In genomic region chr1:151707541-151708065, GRCh38 we compare ENCODE assay signal across 24 cellular contexts. TPM values are rescaled to one million over a fixed set of nuclear protein-coding genes. Genes with fewer than 3 reads are reported as not detected.
A peak's percentile ranks its signal among the peaks of the same experiment; 100 is the strongest.
DNase-seq lines count a peak whose midpoint lies in the region; ATAC-seq and TF ChIP-seq lines count a peak whose summit lies in the region.
"Had no signal": no experiment of that assay in that cellular context is flagged by ENCODE, and none has a peak within 500 bp of the region (broad histone marks: within the 10 kb centered on the region; RNA-seq: fewer than 3 reads in every experiment).

No MANE protein-coding gene starts in this region.

- H3K9me3 Mint-ChIP-seq in neural progenitor cell: no peaks in the 10 kb centered on the region
- H3K9me3 Mint-ChIP-seq: CD4-positive, CD25-positive, alpha-beta regulatory T cell; CD8-positive, alpha-beta T cell; H9 had no signal

- no peak overlapping the region for H3K27ac ChIP-seq in heart left ventricle
- H3K27ac ChIP-seq in BLaER1 treated with 17β-estradiol and CSF1 and Interleukin-3, amounts not matched to agents 10 nM and 100 nM: peak overlapping the region in 4 of 11 experiments; percentile 62 to 79 (median 74); a peak in 7 of 22 replicates
- no peak overlapping the region for H3K27ac ChIP-seq in neural progenitor cell
- H3K27ac ChIP-seq in temporal lobe (ENCODE audit: low read depth, low read length): peak overlapping the region; percentile 7
- H3K27ac ChIP-seq: A549, C4-2B, GM23248 had no signal

- 90 to 94% (median 92%) methylated on average over 10 to 15 of the region's 15 CpGs for WGBS in heart left ventricle, 4 donors

- DNase-seq in cardiac septum (ENCODE audit: low spot score) (peak; percentile 63), heart left ventricle (no peak), neural progenitor cell (ENCODE audit: low spot score) (no peak), NCI-H2196 treated with DMSO at 0.1 percent for 48 hours (lab: John Stamatoyannopoulos, UW; ENCODE audit: unreplicated experiment) (no peak)
- DNase-seq: 8988T; ACHN; AML-193; BE2C; CD4-positive, CD25-positive, alpha-beta regulatory T cell; CD8-positive, alpha-beta T cell; DMS 273 treated with DMSO at 0.1 percent for 48 hours; DMS79; EL; GDM1; GM23248; H9 had no signal

- peaks cover 8% of the 10 kb centered on the region for H3K36me3 Mint-ChIP-seq in neural progenitor cell
- H3K36me3 Mint-ChIP-seq: CD4-positive, CD25-positive, alpha-beta regulatory T cell; CD8-positive, alpha-beta T cell had no signal

- no peaks in the 10 kb centered on the region for H3F3A ChIP-seq in neural progenitor cell (ENCODE audit: low read depth)

- H3K4me2 ChIP-seq in BLaER1 treated with 17β-estradiol and CSF1 and Interleukin-3, amounts not matched to agents 10 nM and 100 nM: peak overlapping the region in 10 of 11 experiments; percentile 51 to 98 (median 93); a peak in 19 of 22 replicates
- H3K4me2 ChIP-seq in neural progenitor cell: no peak overlapping the region
- H3K4me2 ChIP-seq: A549 had no signal

- H3K4me3 ChIP-seq in heart left ventricle (no peak overlapping the region), neural progenitor cell (no peak overlapping the region)
- no peak overlapping the region for H3K4me3 ChIP-seq in BLaER1 treated with 17β-estradiol and CSF1 and Interleukin-3, amounts not matched to agents 10 nM and 100 nM
- H3K4me3 ChIP-seq: A549, GM12878, GM23248 had no signal

- ATAC-seq in heart left ventricle (no peak), HG03460 (IDR thresholded peaks at IDR 0.05; ENCODE audit: unreplicated experiment) (no peak)
- ATAC-seq: CD8-positive, alpha-beta T cell; GM12878; HCT116 had no signal

- H3K4me1 ChIP-seq in heart left ventricle (no peaks in the 10 kb centered on the region), neural progenitor cell (peaks cover 5% of the 10 kb centered on the region)
- H3K4me1 ChIP-seq in BLaER1 treated with 17β-estradiol and CSF1 and Interleukin-3, amounts not matched to agents 10 nM and 100 nM: peaks cover 36 to 97% (median 95%) of the 10 kb centered on the region in 10 experiments

- peaks cover 0 to 17% (median 0%) of the 10 kb centered on the region in 9 donors for H3K27me3 ChIP-seq in heart left ventricle
- H3K27me3 ChIP-seq in BLaER1 treated with 17β-estradiol and CSF1 and Interleukin-3, amounts not matched to agents 10 nM and 100 nM: no peaks in the 10 kb centered on the region
- no peaks in the 10 kb centered on the region for H3K27me3 ChIP-seq in neural progenitor cell
- H3K27me3 ChIP-seq: BE2C had no signal

- no peak overlapping the region for H3K4me3 Mint-ChIP-seq in neural progenitor cell
- H3K4me3 Mint-ChIP-seq: CD4-positive, CD25-positive, alpha-beta regulatory T cell; CD8-positive, alpha-beta T cell; H9 had no signal

- 0 out of 22 replicates have a peak overlapping the region, but pooled peaks of 2 of the 11 experiments have one; percentile 35 to 67 for H3K9ac ChIP-seq in BLaER1 treated with 17β-estradiol and CSF1 and Interleukin-3, amounts not matched to agents 10 nM and 100 nM
- H3K9ac ChIP-seq in neural progenitor cell: no peak overlapping the region
- H3K9ac ChIP-seq: GM23248 had no signal

- H3K27me3 Mint-ChIP-seq in neural progenitor cell (ENCODE audit: insufficient read depth, low read depth): peaks cover 6% of the 10 kb centered on the region
- H3K27me3 Mint-ChIP-seq: CD4-positive, CD25-positive, alpha-beta regulatory T cell had no signal

- H3K9me3 ChIP-seq in heart left ventricle (no peaks in the 10 kb centered on the region), neural progenitor cell (ENCODE audit: low read depth) (no peaks in the 10 kb centered on the region)
- no peaks in the 10 kb centered on the region for H3K9me3 ChIP-seq in BLaER1 treated with 17β-estradiol and CSF1 and Interleukin-3, amounts not matched to agents 10 nM and 100 nM (replicated peaks in 1 of 11)
- H3K9me3 ChIP-seq: A549, BE2C had no signal

- H3K36me3 ChIP-seq in heart left ventricle (no peaks in the 10 kb centered on the region), neural progenitor cell (no peaks in the 10 kb centered on the region)
- no peaks in the 10 kb centered on the region for H3K36me3 ChIP-seq in BLaER1 treated with 17β-estradiol and CSF1 and Interleukin-3, amounts not matched to agents 10 nM and 100 nM

- H3K4me1 Mint-ChIP-seq in neural progenitor cell: peaks cover 55% of the 10 kb centered on the region

- no peak overlapping the region for H2AFZ ChIP-seq in neural progenitor cell (replicated peaks)
- H2AFZ ChIP-seq: GM23248 had no signal

- H3K79me2 ChIP-seq in neural progenitor cell (ENCODE audit: low read depth): no peaks in the 10 kb centered on the region

- peak overlapping the region; percentile 78 for H3K27ac Mint-ChIP-seq in neural progenitor cell
- H3K27ac Mint-ChIP-seq: CD4-positive, CD25-positive, alpha-beta regulatory T cell; CD8-positive, alpha-beta T cell; H9 had no signal

- no peak for TF ChIP-seq POLR2A in heart left ventricle (IDR thresholded peaks at IDR 0.05)

- no peak for TF ChIP-seq CTCF in heart left ventricle (IDR thresholded peaks at IDR 0.05)
- no peak for TF ChIP-seq CTCF in neural progenitor cell (IDR thresholded peaks at IDR 0.05)

- intact Hi-C loops in cardiac septum (cut with DNase I): no loop called here
- intact Hi-C loops in heart left ventricle (cut with DNase I): no loop called here

- no peaks in the 10 kb centered on the region for H4K20me1 ChIP-seq in BLaER1 treated with 17β-estradiol and CSF1 and Interleukin-3, amounts not matched to agents 10 nM and 100 nM
- H4K20me1 ChIP-seq in neural progenitor cell (ENCODE audit: low read depth): no peaks in the 10 kb centered on the region

RNA-seq across cellular contexts. Expression of gene CELF3, which starts 9.0 kb away (rescaled TPM):
- not detected for total RNA-seq in cardiac septum
- total RNA-seq in heart left ventricle: not detected
- polyA plus RNA-seq in heart left ventricle: not detected
- 0.17 and 1.1 TPM in 2 replicates for total RNA-seq in neural progenitor cell (ENCODE audit: low replicate concordance)
- total RNA-seq in temporal lobe: 52.4 TPM
- total RNA-seq: CD4-positive, CD25-positive, alpha-beta regulatory T cell; CD8-positive, alpha-beta T cell; GM12878; GM23248; H4 had no signal
- polyA plus RNA-seq: A549; CD4-positive, CD25-positive, alpha-beta regulatory T cell; GM23248 had no signal

RNA-seq across cellular contexts. Expression of gene RIIAD1, which starts 13.7 kb away (rescaled TPM):
- 4.3 TPM for total RNA-seq in cardiac septum
- 10 to 100 TPM in 2 of 9 donors, 1 to 10 TPM in 6, not detected in 1; 2.3 to 20.8 (median 6.0) TPM for total RNA-seq in heart left ventricle
- 10 to 100 TPM in 1 of 2 donors, not detected in 1; 13.1 TPM for polyA plus RNA-seq in heart left ventricle
- not detected in 2 replicates for total RNA-seq in neural progenitor cell (ENCODE audit: low replicate concordance)
- 15.2 TPM for total RNA-seq in temporal lobe
- total RNA-seq: CD4-positive, CD25-positive, alpha-beta regulatory T cell; CD8-positive, alpha-beta T cell; GM12878; GM23248; H4 had no signal
- polyA plus RNA-seq: A549; CD4-positive, CD25-positive, alpha-beta regulatory T cell; GM12878 had no signal

RNA-seq across cellular contexts. Expression of gene MRPL9, which starts 55.7 kb away (rescaled TPM):
- total RNA-seq in cardiac septum: 43.2 TPM
- total RNA-seq in heart left ventricle: 10 to 100 TPM; 35.8 to 53.2 (median 46.3) TPM
- polyA plus RNA-seq in heart left ventricle: 10 to 100 TPM; 45.2 to 57.9 TPM
- total RNA-seq in neural progenitor cell (ENCODE audit: low replicate concordance): 86.4 and 91.0 TPM in 2 replicates
- 40.6 TPM for total RNA-seq in temporal lobe

Comparison
In these comparisons a context has a peak if more than half of its experiments do, and no peak if none do; other contexts are left out.
1. RNA of gene CELF3, which starts 9.0 kb away (total RNA-seq): 52.4 TPM in temporal lobe (single experiment); 0.17 to 1.1 TPM in neural progenitor cell, not detected in cardiac septum (single experiment) and not detected in heart left ventricle; every median in the first group is over 10 times any median in the second.